ENCODE assay signal across 20 cellular contexts in the genomic region with DNA sequence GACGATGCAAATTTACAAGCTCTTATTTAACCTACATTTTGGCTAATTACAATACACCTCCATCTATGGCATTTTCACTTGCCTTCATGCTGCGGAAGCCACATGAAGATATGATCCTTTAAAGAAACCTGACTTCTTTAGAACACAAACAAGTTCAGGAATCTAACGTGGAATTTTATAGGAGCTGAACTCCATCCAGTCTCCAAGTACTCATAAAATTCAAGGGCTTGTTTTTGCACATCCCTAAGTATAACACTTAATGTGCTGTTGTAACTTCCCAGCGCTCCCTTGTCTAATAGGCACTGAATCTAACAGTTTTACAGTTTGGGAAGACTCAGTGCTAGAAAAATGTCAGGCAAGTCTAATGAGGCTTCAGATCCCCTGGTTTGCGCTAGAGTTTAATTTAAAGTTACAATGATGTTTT.
DNase-seq lines count a peak whose midpoint lies in the region; ATAC-seq and TF ChIP-seq lines count a peak whose summit lies in the region.
"Had no signal": no experiment of that assay in that cellular context is flagged by ENCODE, and none has a peak within 500 bp of the region (broad histone marks: within the 10 kb centered on the region; RNA-seq: fewer than 3 reads in every experiment).

No MANE protein-coding gene starts in this region.

- H3K27ac Mint-ChIP-seq in endodermal cell, result no peak overlapping the region
- H3K27ac Mint-ChIP-seq: CD14-positive monocyte had no signal

- no peaks in the 10 kb centered on the region for H3K9me3 Mint-ChIP-seq in endodermal cell
- H3K9me3 Mint-ChIP-seq: CD14-positive monocyte had no signal

- H3K27me3 Mint-ChIP-seq in endodermal cell (ENCODE audit: insufficient read depth), result no peaks in the 10 kb centered on the region

- no peak for TF ChIP-seq POLR2A in suprapubic skin (IDR thresholded peaks at IDR 0.05)

- H2BK120ac ChIP-seq in mesenchymal stem cell (ENCODE audit: low read depth, low read length), result no peak overlapping the region

- H3K4me1 ChIP-seq in PC-3 (ENCODE audit: insufficient read depth, low read length) (peaks cover 22% of the 10 kb centered on the region), mesenchymal stem cell (ENCODE audit: control insufficient read depth, insufficient read depth, low read depth, low read length) (no peaks in the 10 kb centered on the region), suprapubic skin (peaks cover 5% of the 10 kb centered on the region), endodermal cell (ENCODE audit: control insufficient read depth, insufficient read depth, low read length) (no peaks in the 10 kb centered on the region)
- H3K4me1 ChIP-seq: A549, Peyer's patch had no signal

- H2BK15ac ChIP-seq in mesenchymal stem cell (ENCODE audit: low read depth, poor library complexity, severe bottlenecking), result no peak overlapping the region

- H3K18ac ChIP-seq in mesenchymal stem cell (ENCODE audit: low read depth in 1 of 2, low read length in 2 of 2), result no peak overlapping the region

- no peak overlapping the region for H2AK5ac ChIP-seq in mesenchymal stem cell (ENCODE audit: low read length, severe bottlenecking)

- no peak overlapping the region for H3K4ac ChIP-seq in mesenchymal stem cell (ENCODE audit: low read depth in 1 of 2, low read length in 2 of 2)

- H3K4me3 Mint-ChIP-seq in endodermal cell, result no peak overlapping the region
- H3K4me3 Mint-ChIP-seq: CD14-positive monocyte had no signal

- H3K4me1 Mint-ChIP-seq in endodermal cell, result peaks cover 4% of the 10 kb centered on the region
- H3K4me1 Mint-ChIP-seq: CD14-positive monocyte had no signal

- CTCF ChIA-PET in PC-3 (lab: Charles Lee), result no interaction called here

- H3K27me3 ChIP-seq in PC-3 (ENCODE audit: low read length) (no peaks in the 10 kb centered on the region), mesenchymal stem cell (ENCODE audit: control insufficient read depth in 1 of 2, insufficient read depth in 1 of 2, low read length in 2 of 2) (no peaks in the 10 kb centered on the region), suprapubic skin (no peaks in the 10 kb centered on the region), endodermal cell (ENCODE audit: control insufficient read depth, insufficient read depth, low read length, poor library complexity, severe bottlenecking) (peaks cover 17% of the 10 kb centered on the region)
- H3K27me3 ChIP-seq: Peyer's patch had no signal

- no peaks in the 10 kb centered on the region for H3K9me3 ChIP-seq in PC-3 (ENCODE audit: low read length)
- H3K9me3 ChIP-seq in mesenchymal stem cell (ENCODE audit: control insufficient read depth, low read length), result no peaks in the 10 kb centered on the region
- H3K9me3 ChIP-seq in suprapubic skin, result no peaks in the 10 kb centered on the region
- H3K9me3 ChIP-seq in endodermal cell (ENCODE audit: control insufficient read depth, low read length), result no peaks in the 10 kb centered on the region
- H3K9me3 ChIP-seq: A549, Peyer's patch, SK-N-SH had no signal

- POLR2A ChIA-PET in PC-3 (lab: Charles Lee; ENCODE audit: unreplicated experiment), result interaction anchor here (0.6 kb wide), 1 partner anchor 12 kb away, joined by 23 read pairs; no protein-coding TSS in a partner anchor

- H3F3A ChIP-seq in PC-3 (ENCODE audit: low read length, unreplicated experiment), result no peaks in the 10 kb centered on the region

- no peak overlapping the region for H3K14ac ChIP-seq in mesenchymal stem cell (ENCODE audit: low read length in 2 of 2)

- H3K9ac ChIP-seq in PC-3 (ENCODE audit: low read length) (no peak overlapping the region), mesenchymal stem cell (ENCODE audit: low read length) (peak overlapping the region; percentile 65), endodermal cell (ENCODE audit: extremely low read depth, low read length, poor library complexity, severe bottlenecking) (no peak overlapping the region)
- H3K9ac ChIP-seq: SK-N-SH had no signal

- H3K36me3 ChIP-seq in PC-3 (ENCODE audit: low read depth, low read length) (no peaks in the 10 kb centered on the region), mesenchymal stem cell (ENCODE audit: control insufficient read depth in 1 of 2, insufficient read depth in 2 of 2, low read depth in 1 of 2, low read length in 2 of 2) (peaks cover 0 to 3% of the 10 kb centered on the region in 2 experiments), suprapubic skin (no peaks in the 10 kb centered on the region), endodermal cell (ENCODE audit: control insufficient read depth, insufficient read depth, low read length) (no peaks in the 10 kb centered on the region)
- H3K36me3 ChIP-seq: Peyer's patch had no signal

- peaks cover 10% of the 10 kb centered on the region; the same call in 1 of the 2 replicates for H4K20me1 ChIP-seq in PC-3 (ENCODE audit: low read length)

- H4K91ac ChIP-seq in mesenchymal stem cell (ENCODE audit: low read length), result no peak overlapping the region

- no TSS peak for BruUV-seq in PC-3 (replicated peaks; lab: Mats Ljungman, UMichigan)

- H3K27ac ChIP-seq in PC-3 (ENCODE audit: low read length) (no peak overlapping the region), mesenchymal stem cell (ENCODE audit: low read length, poor library complexity, severe bottlenecking) (no peak overlapping the region), suprapubic skin (peak overlapping the region; percentile 44), endodermal cell (ENCODE audit: low read depth, low read length) (no peak overlapping the region)
- H3K27ac ChIP-seq: A549, HL-60, Peyer's patch had no signal

- H2AFZ ChIP-seq in PC-3 (ENCODE audit: low read length) (no peak overlapping the region), mesenchymal stem cell (ENCODE audit: low read depth, low read length) (no peak overlapping the region)

- H2BK12ac ChIP-seq in mesenchymal stem cell (ENCODE audit: low read length in 2 of 2), result no peak overlapping the region

- peak; percentile 27 for DNase-seq in GM04504 (ENCODE audit: low read depth)
- no peak for DNase-seq in PC-3
- DNase-seq in mesenchymal stem cell, result no peak
- DNase-seq in suprapubic skin (ENCODE audit: low spot score in 2 of 2), result no peak
- no peak for DNase-seq in activated CD4-positive, alpha-beta T cell treated with anti-CD3 and anti-CD28 coated beads, Interleukin-2, amount 50 U/mL, for 48 hours
- DNase-seq in NCI-H82 (lab: John Stamatoyannopoulos, UW), result no peak
- no peak for DNase-seq in endodermal cell
- DNase-seq: AML-193, COR-L47, NCI-H1436, NCI-H2081, NCI-H510A treated with DMSO at 0.1 percent for 48 hours, Peyer's patch had no signal

- no peaks in the 10 kb centered on the region for H3K79me2 ChIP-seq in PC-3 (ENCODE audit: low read length)

- H3K9me2 ChIP-seq in PC-3 (replicated peaks; ENCODE audit: low read length), result no peaks in the 10 kb centered on the region
- H3K9me2 ChIP-seq: SK-N-SH had no signal

- no peaks in the 10 kb centered on the region for H3K79me1 ChIP-seq in mesenchymal stem cell (replicated peaks; ENCODE audit: low read length, poor library complexity, severe bottlenecking)

- H3K23ac ChIP-seq in mesenchymal stem cell (ENCODE audit: low read length in 2 of 2), result no peak overlapping the region

- no peak for TF ChIP-seq EP300 in suprapubic skin (IDR thresholded peaks at IDR 0.05)

- WGBS in mesenchymal stem cell, result 85% methylated on average over 4 of the region's 5 CpGs
- WGBS in suprapubic skin, result 56% methylated on average over 5 of the region's 5 CpGs
- 92 to 95% methylated on average over 4 to 5 of the region's 5 CpGs for WGBS in endodermal cell (ENCODE audit: insufficient coverage in 1 of 2, insufficient read length in 1 of 2), 2 experiments

- ATAC-seq in PC-3 (peak; percentile 4), HG03108 (IDR thresholded peaks at IDR 0.05; ENCODE audit: unreplicated experiment) (no peak)
- ATAC-seq: A549, K562, Right ventricle myocardium inferior had no signal

- H3K4me2 ChIP-seq in PC-3 (ENCODE audit: low read length), result peak overlapping the region; percentile 32
- H3K4me2 ChIP-seq in mesenchymal stem cell (ENCODE audit: low read length, poor library complexity, severe bottlenecking), result no peak overlapping the region
- H3K4me2 ChIP-seq: A549, SK-N-SH had no signal

- no peak overlapping the region for H4K8ac ChIP-seq in mesenchymal stem cell (ENCODE audit: low read length)

- no peak overlapping the region for H2BK5ac ChIP-seq in mesenchymal stem cell (ENCODE audit: low read depth, low read length, poor library complexity, severe bottlenecking)

- intact Hi-C loops in PC-3 (cut with micrococcal nuclease), result loop anchor here (5.0 kb wide), 6 partner anchors 34 to 781 kb away; no protein-coding TSS in a partner anchor

- no peaks in the 10 kb centered on the region for H3K36me3 Mint-ChIP-seq in endodermal cell (ENCODE audit: low read depth)
- H3K36me3 Mint-ChIP-seq: CD14-positive monocyte had no signal

- no peak for TF ChIP-seq CTCF in PC-3 (conservative IDR thresholded peaks at IDR 0.05; ENCODE audit: low read depth, low read length)
- no peak for TF ChIP-seq CTCF in suprapubic skin (IDR thresholded peaks at IDR 0.05)
- no peak for TF ChIP-seq CTCF in endodermal cell (conservative IDR thresholded peaks at IDR 0.05)

- H3K4me3 ChIP-seq in PC-3 (ENCODE audit: low read length) (no peak overlapping the region), mesenchymal stem cell (ENCODE audit: insufficient read depth in 1 of 2, low read depth in 1 of 2, low read length in 2 of 2) (peak overlapping the region in 1 of 2 experiments; percentile 42), suprapubic skin (no peak overlapping the region), endodermal cell (ENCODE audit: low read length) (no peak overlapping the region)
- H3K4me3 ChIP-seq: A549, K562, Peyer's patch had no signal
